27 cellular contexts compared by ENCODE assay signal in genomic region chr7:102228935-102229334, GRCh38.
"Had no signal": no experiment of that assay in that cellular context is flagged by ENCODE, and none has a peak within 500 bp of the region (broad histone marks: within the 10 kb centered on the region; RNA-seq: fewer than 3 reads in every experiment).

No MANE protein-coding gene starts in this region.

- H3K4me1 ChIP-seq: psoas muscle, sigmoid colon, thyroid gland, tibial nerve, upper lobe of right lung, uterus had no signal

- H3K9me3 ChIP-seq: ovary, psoas muscle, right lobe of liver, sigmoid colon, stomach, thoracic aorta, thyroid gland, tibial nerve, upper lobe of right lung, uterus had no signal

- ATAC-seq: naive thymus-derived CD4-positive, alpha-beta T cell; psoas muscle; right cardiac atrium; right lobe of liver; stimulated activated effector memory CD8-positive, alpha-beta T cell treated with anti-CD3 and anti-CD28 coated beads, Interleukin-12 subunit alpha, Interleukin-12 subunit beta, amount 100 ng/mL, for 72 hours; stimulated activated naive B cell treated with anti-CD40 and anti-IgM and Interleukin-4, amounts not matched to agents 10 μg/mL and 1 μg/mL and 100 μg/mL, for 72 hours; upper lobe of right lung had no signal

- H3K27me3 Mint-ChIP-seq: naive thymus-derived CD4-positive, alpha-beta T cell; progenitor cell of endocrine pancreas; stimulated activated naive B cell treated with anti-CD40 and anti-IgM and Interleukin-4, amounts not matched to agents 10 μg/mL and 1 μg/mL and 100 μg/mL, for 72 hours; stimulated activated naive CD8-positive, alpha-beta T cell treated with anti-CD3 and anti-CD28 coated beads, Interleukin-15, Interleukin-2, amounts not matched to agents 100 ng/mL and 50 ng/mL, for 24 hours; type B pancreatic cell had no signal

- H3K79me2 ChIP-seq: parathyroid adenoma had no signal

- DNase-seq: naive thymus-derived CD4-positive, alpha-beta T cell; occipital lobe; ovary; posterior cingulate gyrus; psoas muscle; right lobe of liver; sigmoid colon; small intestine; stimulated activated CD4-positive, alpha-beta T cell treated with anti-CD3 and anti-CD28 coated beads, Interleukin-15, amount 100 ng/mL, for 24 hours; stimulated activated CD4-positive, alpha-beta T cell treated with anti-CD3 and anti-CD28 coated beads, Interleukin-2, amount 100 ng/mL, for 24 hours; stimulated activated CD4-positive, alpha-beta T cell treated with anti-CD3 and anti-CD28 coated beads, Interleukin-2, amount 100 ng/mL, for 48 hours; stimulated activated CD4-positive, alpha-beta T cell treated with anti-CD3 and anti-CD28 coated beads, Interleukin-4, amount 100 ng/mL, for 24 hours; stimulated activated naive B cell treated with anti-CD40 and anti-IgM and Interleukin-4, amounts not matched to agents 10 μg/mL and 1 μg/mL and 100 μg/mL, for 72 hours; stimulated activated naive CD4-positive, alpha-beta T cell treated with Interleukin-2 at 50 U/mL for 16 hours; stomach; thyroid gland; upper lobe of right lung; uterus had no signal

- H3K4me3 ChIP-seq: ovary, psoas muscle, right lobe of liver, sigmoid colon, stomach, thoracic aorta, thyroid gland, tibial nerve, upper lobe of right lung, uterus had no signal

- H3K4me1 Mint-ChIP-seq: naive thymus-derived CD4-positive, alpha-beta T cell; stimulated activated effector memory CD8-positive, alpha-beta T cell treated with anti-CD3 and anti-CD28 coated beads, Interleukin-12 subunit alpha, Interleukin-12 subunit beta, amount 100 ng/mL, for 72 hours; stimulated activated naive B cell treated with anti-CD40 and anti-IgM and Interleukin-4, amounts not matched to agents 10 μg/mL and 1 μg/mL and 100 μg/mL, for 72 hours had no signal

- H3K36me3 ChIP-seq: ovary, uterus had no signal

- H3K9ac ChIP-seq: parathyroid adenoma had no signal

- H3K36me3 Mint-ChIP-seq: type B pancreatic cell had no signal

- H3K4me3 Mint-ChIP-seq: naive thymus-derived CD4-positive, alpha-beta T cell; nephron; stimulated activated effector memory CD8-positive, alpha-beta T cell treated with anti-CD3 and anti-CD28 coated beads, Interleukin-12 subunit alpha, Interleukin-12 subunit beta, amount 100 ng/mL, for 72 hours; stimulated activated naive B cell treated with anti-CD40 and anti-IgM and Interleukin-4, amounts not matched to agents 10 μg/mL and 1 μg/mL and 100 μg/mL, for 72 hours; stimulated activated naive CD8-positive, alpha-beta T cell treated with anti-CD3 and anti-CD28 coated beads, Interleukin-15, Interleukin-2, amounts not matched to agents 100 ng/mL and 50 ng/mL, for 24 hours; type B pancreatic cell had no signal

- H3K27ac Mint-ChIP-seq: naive thymus-derived CD4-positive, alpha-beta T cell; nephron; stimulated activated effector memory CD8-positive, alpha-beta T cell treated with anti-CD3 and anti-CD28 coated beads, Interleukin-12 subunit alpha, Interleukin-12 subunit beta, amount 100 ng/mL, for 72 hours; stimulated activated naive B cell treated with anti-CD40 and anti-IgM and Interleukin-4, amounts not matched to agents 10 μg/mL and 1 μg/mL and 100 μg/mL, for 72 hours; stimulated activated naive CD8-positive, alpha-beta T cell treated with anti-CD3 and anti-CD28 coated beads, Interleukin-15, Interleukin-2, amounts not matched to agents 100 ng/mL and 50 ng/mL, for 24 hours; type B pancreatic cell had no signal

- H2AFZ ChIP-seq: parathyroid adenoma had no signal

- H3K9me3 Mint-ChIP-seq: naive thymus-derived CD4-positive, alpha-beta T cell; nephron; stimulated activated effector memory CD8-positive, alpha-beta T cell treated with anti-CD3 and anti-CD28 coated beads, Interleukin-12 subunit alpha, Interleukin-12 subunit beta, amount 100 ng/mL, for 72 hours; stimulated activated naive B cell treated with anti-CD40 and anti-IgM and Interleukin-4, amounts not matched to agents 10 μg/mL and 1 μg/mL and 100 μg/mL, for 72 hours; stimulated activated naive CD8-positive, alpha-beta T cell treated with anti-CD3 and anti-CD28 coated beads, Interleukin-15, Interleukin-2, amounts not matched to agents 100 ng/mL and 50 ng/mL, for 24 hours; type B pancreatic cell had no signal

- H3K27me3 ChIP-seq: ovary, right lobe of liver, sigmoid colon, stomach, thyroid gland, tibial nerve, upper lobe of right lung, uterus had no signal

- H3K27ac ChIP-seq: ovary, parathyroid adenoma, psoas muscle, right lobe of liver, sigmoid colon, stomach, thoracic aorta, thyroid gland, tibial nerve, upper lobe of right lung, uterus had no signal
